In the genomic region with DNA sequence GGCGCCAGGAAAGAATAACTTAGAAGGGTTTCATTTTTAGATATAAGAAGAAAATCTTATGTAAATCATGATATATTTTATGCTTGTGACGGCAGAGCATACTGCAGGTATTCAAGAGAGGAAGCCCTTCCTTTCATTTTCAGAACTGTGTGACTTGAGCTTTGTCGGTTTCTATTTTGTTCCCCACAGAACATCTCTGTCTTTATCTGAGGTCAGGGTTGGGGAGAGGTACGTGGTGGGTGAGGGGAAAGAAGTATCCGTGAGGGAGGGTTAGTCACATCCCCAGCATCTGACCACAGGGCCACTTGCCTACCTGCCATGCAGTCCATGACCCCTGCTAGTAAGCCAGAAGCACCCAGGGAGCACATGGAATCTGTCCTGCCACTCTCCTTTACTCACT, we compare ENCODE assay signal across 11 cellular contexts.
DNase-seq lines count a peak whose midpoint lies in the region; ATAC-seq, FAIRE-seq and TF ChIP-seq lines count a peak whose summit lies in the region.
"Had no signal": no experiment of that assay in that cellular context is flagged by ENCODE, and none has a peak within 500 bp of the region (broad histone marks: within the 10 kb centered on the region; RNA-seq: fewer than 3 reads in every experiment).

No MANE protein-coding gene starts in this region.

- no peak for FAIRE-seq in RCC 7860 (lab: Jason Lieb, UNC)

- intact Hi-C loops in Right ventricle myocardium superior (cut with DNase I) = no loop called here

- TF ChIP-seq CTCF in right atrium auricular region (IDR thresholded peaks at IDR 0.05) (no peak), coronary artery (IDR thresholded peaks at IDR 0.05) (no peak)

- no peaks in the 10 kb centered on the region for H3K9me3 ChIP-seq in right atrium auricular region

- no peak for ATAC-seq in Right ventricle myocardium superior (ENCODE audit: poor library complexity)
- ATAC-seq in HG02588 (IDR thresholded peaks at IDR 0.05; ENCODE audit: unreplicated experiment) = peak; percentile 81
- ATAC-seq in HG03571 (IDR thresholded peaks at IDR 0.05; ENCODE audit: unreplicated experiment) = peak; percentile 79

- DNase-seq in right atrium auricular region (ENCODE audit: low spot score) (no peak), Right ventricle myocardium superior (no peak), globus pallidus (ENCODE audit: low spot score) (no peak), coronary artery (ENCODE audit: low spot score) (no peak), SW 1271 (lab: John Stamatoyannopoulos, UW) (no peak), RCC 7860 (ENCODE audit: low spot score) (no peak)
- DNase-seq: amygdala, GOT3, NCI-H1417 treated with DMSO at 0.1 percent for 48 hours had no signal

- H3K27ac ChIP-seq in right atrium auricular region = peak overlapping the region; percentile 62 to 86
- no peak overlapping the region for H3K27ac ChIP-seq in coronary artery

- H3K4me1 ChIP-seq in right atrium auricular region = peaks cover 0 to 6% of the 10 kb centered on the region in 2 donors

- no peaks in the 10 kb centered on the region for H3K36me3 ChIP-seq in right atrium auricular region

- no peaks in the 10 kb centered on the region for H3K27me3 ChIP-seq in right atrium auricular region

- H3K4me3 ChIP-seq in right atrium auricular region (no peak overlapping the region), coronary artery (no peak overlapping the region)

Comparison
In these comparisons a context has a peak if more than half of its experiments do, and no peak if none do; other contexts are left out.
1. H3K27ac ChIP-seq: peak in right atrium auricular region (2 of 2); none in coronary artery (0 of 2).